1 cellular context compared by ENCODE assay signal in genomic region chr2:227326783-227327182, GRCh38.
TF ChIP-seq lines count a peak whose summit lies in the region.

No MANE protein-coding gene starts in this region.

TF ChIP-seq in HepG2, 621 proteins besides CTCF, POLR2A, EP300 and RAD21:
- TF ChIP-seq ZNF280B (CRISPR knock-in tag; IDR thresholded peaks at IDR 0.05; ENCODE audit: borderline replicate concordance): no peak
- TF ChIP-seq ZNF83 (CRISPR knock-in tag; IDR thresholded peaks at IDR 0.05; ENCODE audit: borderline replicate concordance): no peak
- TF ChIP-seq SETDB1 (CRISPR knock-in tag; IDR thresholded peaks at IDR 0.05; ENCODE audit: borderline replicate concordance): no peak
- TF ChIP-seq FOXO1 (CRISPR knock-in tag; IDR thresholded peaks at IDR 0.05): no peak
- no peak for TF ChIP-seq NFATC3 (CRISPR knock-in tag; IDR thresholded peaks at IDR 0.05)
- no peak for TF ChIP-seq SP4 (CRISPR knock-in tag; IDR thresholded peaks at IDR 0.05)
- no peak for TF ChIP-seq ZNF10 (CRISPR knock-in tag; IDR thresholded peaks at IDR 0.05; ENCODE audit: borderline replicate concordance, low read depth)
- no peak for TF ChIP-seq GTF3A (CRISPR knock-in tag; conservative IDR thresholded peaks at IDR 0.05)
- TF ChIP-seq ZBTB33 (CRISPR knock-in tag; IDR thresholded peaks at IDR 0.05): peak; percentile 91
- TF ChIP-seq TBX2 (CRISPR knock-in tag; IDR thresholded peaks at IDR 0.05; ENCODE audit: borderline replicate concordance): no peak
- TF ChIP-seq ARNTL (CRISPR knock-in tag; IDR thresholded peaks at IDR 0.05): no peak
- TF ChIP-seq LBX2 (CRISPR knock-in tag; IDR thresholded peaks at IDR 0.05; ENCODE audit: borderline replicate concordance): no peak
- TF ChIP-seq ZNF749 (CRISPR knock-in tag; IDR thresholded peaks at IDR 0.05; ENCODE audit: borderline replicate concordance): no peak
- peak; percentile 58 for TF ChIP-seq PRPF4 (IDR thresholded peaks at IDR 0.05; ENCODE audit: low read depth, low read length, poor library complexity, severe bottlenecking)
